26 cellular contexts compared by ENCODE assay signal in genomic region chr10:30357806-30358205, GRCh38. TPM values are rescaled to one million over a fixed set of nuclear protein-coding genes. Genes with fewer than 3 reads are reported as not detected.
DNase-seq lines count a peak whose midpoint lies in the region; ATAC-seq, FAIRE-seq and TF ChIP-seq lines count a peak whose summit lies in the region.
"Had no signal": no experiment of that assay in that cellular context is flagged by ENCODE, and none has a peak within 500 bp of the region (broad histone marks: within the 10 kb centered on the region; RNA-seq: fewer than 3 reads in every experiment).

No MANE protein-coding gene starts in this region.

- H3K9me3 ChIP-seq in neuronal stem cell (replicated peaks in 1 of 2; ENCODE audit: control insufficient read depth in 2 of 2, insufficient read depth in 1 of 2, low read depth in 1 of 2, low read length in 2 of 2) (no peaks in the 10 kb centered on the region), Peyer's patch (no peaks in the 10 kb centered on the region), HepG2 (ENCODE audit: low read length) (no peaks in the 10 kb centered on the region)
- H3K9me3 ChIP-seq: BLaER1, Caco-2 had no signal

- intact Hi-C loops in activated CD4-positive, alpha-beta T cell treated with anti-CD3 and anti-CD28 coated beads, Interleukin-2, amount 10 ng/mL, durations not matched to agents 24 days and 14 days (cut with micrococcal nuclease), result no loop called here
- intact Hi-C loops in activated CD4-positive, alpha-beta T cell treated with anti-CD3 and anti-CD28 coated beads for 36 hours (cut with DNase I, micrococcal nuclease), result no loop called here
- intact Hi-C loops in HepG2 (cut with micrococcal nuclease; ENCODE audit: unreplicated experiment), result no loop called here

- peaks cover 1% of the 10 kb centered on the region for H3K79me1 ChIP-seq in neuronal stem cell (ENCODE audit: low read depth, low read length)

- TF ChIP-seq EP300 in HepG2 (IDR thresholded peaks at IDR 0.05; ENCODE audit: low read depth in 2 of 2, low read length in 2 of 2), result no peak
- TF ChIP-seq EP300 in HepG2 (CRISPR knock-in tag; IDR thresholded peaks at IDR 0.05; ENCODE audit: borderline replicate concordance), result no peak

- H3K4me2 ChIP-seq in neuronal stem cell (ENCODE audit: insufficient read depth, low read length, poor library complexity, severe bottlenecking) (no peak overlapping the region), HepG2 (ENCODE audit: low read depth, low read length) (no peak overlapping the region)
- H3K4me2 ChIP-seq: BLaER1 had no signal

- no peaks in the 10 kb centered on the region for H3K36me3 Mint-ChIP-seq in activated CD4-positive, alpha-beta T cell treated with anti-CD3 and anti-CD28 coated beads, Interleukin-2, amount 10 ng/mL, durations not matched to agents 24 days and 14 days (ENCODE audit: low read depth)
- no peaks in the 10 kb centered on the region for H3K36me3 Mint-ChIP-seq in activated CD4-positive, alpha-beta T cell treated with anti-CD3 and anti-CD28 coated beads for 36 hours (ENCODE audit: low read depth)
- H3K36me3 Mint-ChIP-seq: CD4-positive, CD25-positive, alpha-beta regulatory T cell; CD8-positive, alpha-beta T cell had no signal

- H3K27me3 Mint-ChIP-seq in activated CD4-positive, alpha-beta T cell treated with anti-CD3 and anti-CD28 coated beads, Interleukin-2, amount 10 ng/mL, durations not matched to agents 24 days and 14 days, result peaks cover 25% of the 10 kb centered on the region
- no peaks in the 10 kb centered on the region for H3K27me3 Mint-ChIP-seq in activated CD4-positive, alpha-beta T cell treated with anti-CD3 and anti-CD28 coated beads for 36 hours

- H3K4me3 ChIP-seq in neuronal stem cell (ENCODE audit: low read length in 2 of 2) (no peak overlapping the region), Peyer's patch (no peak overlapping the region), HepG2 (replicated peaks in 1 of 3; ENCODE audit: insufficient read depth in 1 of 3, low read depth in 2 of 3, low read length in 3 of 3) (no peak overlapping the region)
- H3K4me3 ChIP-seq: BLaER1, GM12878, GM23248 had no signal

- no peak for ATAC-seq in activated CD4-positive, alpha-beta T cell treated with anti-CD3 and anti-CD28 coated beads for 36 hours
- ATAC-seq in HepG2, result no peak
- ATAC-seq: CD8-positive, alpha-beta T cell; GM12878; HCT116 had no signal

- H3K9ac ChIP-seq in neuronal stem cell (ENCODE audit: low read depth, low read length, poor library complexity), result no peak overlapping the region
- no peak overlapping the region for H3K9ac ChIP-seq in HepG2 (ENCODE audit: insufficient read depth, low read depth, low read length)
- H3K9ac ChIP-seq: BLaER1, GM23248 had no signal

- H2AK5ac ChIP-seq in neuronal stem cell (ENCODE audit: low read depth, low read length), result no peak overlapping the region

- H3K4ac ChIP-seq in neuronal stem cell (ENCODE audit: low read length), result no peak overlapping the region

- FAIRE-seq in HepG2 (lab: Jason Lieb, UNC), result no peak
- FAIRE-seq: A204.1, D721Med, GM12878, GM19239 had no signal

- H4K20me1 ChIP-seq in HepG2 (ENCODE audit: insufficient read depth, low read length), result no peaks in the 10 kb centered on the region
- H4K20me1 ChIP-seq: BLaER1 had no signal

- CTCF ChIA-PET in activated CD4-positive, alpha-beta T cell treated with anti-CD3 and anti-CD28 coated beads for 36 hours (lab: Charles Lee), result interaction anchor here (1.5 to 3.0 kb wide), 2 partner anchors 10 to 233 kb away, joined by 4 to 22 read pairs; no protein-coding TSS in a partner anchor
- CTCF ChIA-PET in HepG2 (lab: Yijun Ruan, JAX; ENCODE audit: low intra/inter-chr PET ratio, low total read pairs), result no interaction called here
- CTCF ChIA-PET in RWPE1 (lab: Yijun Ruan, JAX), result interaction anchor here (2.0 kb wide), 1 partner anchor 10 kb away, joined by 6 read pairs; no protein-coding TSS in a partner anchor

- no peak overlapping the region for H3K23ac ChIP-seq in neuronal stem cell (ENCODE audit: low read depth, low read length, poor library complexity)

- H3K14ac ChIP-seq in neuronal stem cell (ENCODE audit: low read length), result peak overlapping the region; percentile 2

- no peak for TF ChIP-seq CTCF in Peyer's patch (IDR thresholded peaks at IDR 0.05)
- no peak for TF ChIP-seq CTCF in HepG2 (CRISPR knock-in tag; IDR thresholded peaks at IDR 0.05)
- no peak for TF ChIP-seq CTCF in RWPE1 (conservative IDR thresholded peaks at IDR 0.05; ENCODE audit: low read depth)

- no peak overlapping the region for H2BK120ac ChIP-seq in neuronal stem cell (ENCODE audit: low read depth, low read length)

- no TSS peak for BruUV-seq in HepG2 (replicated peaks; lab: Mats Ljungman, UMichigan)

- H3K4me1 ChIP-seq in neuronal stem cell (ENCODE audit: control insufficient read depth in 2 of 2, insufficient read depth in 1 of 2, low read depth in 1 of 2, low read length in 2 of 2) (peaks cover 0 to 3% of the 10 kb centered on the region in 2 donors), Peyer's patch (peaks cover 0 to 10% (median 0%) of the 10 kb centered on the region in 4 donors), HepG2 (ENCODE audit: insufficient read depth, low read length) (peaks cover 5% of the 10 kb centered on the region)
- H3K4me1 ChIP-seq: BLaER1, Caco-2 had no signal

- H3K4me1 Mint-ChIP-seq in activated CD4-positive, alpha-beta T cell treated with anti-CD3 and anti-CD28 coated beads, Interleukin-2, amount 10 ng/mL, durations not matched to agents 24 days and 14 days, result peaks cover 6% of the 10 kb centered on the region
- H3K4me1 Mint-ChIP-seq in activated CD4-positive, alpha-beta T cell treated with anti-CD3 and anti-CD28 coated beads for 36 hours, result peaks cover 3% of the 10 kb centered on the region

- H3K27ac ChIP-seq in neuronal stem cell (replicated peaks; ENCODE audit: low read length) (no peak overlapping the region), Peyer's patch (no peak overlapping the region), HepG2 (ENCODE audit: extremely low read length, insufficient read depth, low read length) (no peak overlapping the region), RWPE1 (no peak overlapping the region)
- H3K27ac ChIP-seq: 22Rv1, BLaER1, C4-2B, GM23248 had no signal

- H3K27me3 ChIP-seq in neuronal stem cell (ENCODE audit: control insufficient read depth in 3 of 3, insufficient read depth in 3 of 3, low read depth in 1 of 3, low read length in 3 of 3) (peaks cover 0 to 22% (median 0%) of the 10 kb centered on the region in 3 experiments), Peyer's patch (no peaks in the 10 kb centered on the region), HepG2 (ENCODE audit: control insufficient read depth in 1 of 2, insufficient read depth in 2 of 2, low read length in 2 of 2) (0 out of 5 replicates have a peak, but pooled peaks cover 0 to 4% of the 10 kb centered on the region in 2 experiments)
- H3K27me3 ChIP-seq: BLaER1 had no signal

- H2BK15ac ChIP-seq in neuronal stem cell (ENCODE audit: low read length), result no peak overlapping the region

- no peaks in the 10 kb centered on the region for H3K79me2 ChIP-seq in HepG2 (ENCODE audit: insufficient read depth, low read length)

- POLR2A ChIA-PET in activated CD4-positive, alpha-beta T cell treated with anti-CD3 and anti-CD28 coated beads for 36 hours (lab: Charles Lee), result no interaction called here
- POLR2A ChIA-PET in HepG2 (lab: Yijun Ruan, JAX), result no interaction called here
- POLR2A ChIA-PET in RWPE1 (lab: Yijun Ruan, JAX; ENCODE audit: low non-redundant PET), result no interaction called here

- H2BK12ac ChIP-seq in neuronal stem cell (ENCODE audit: low read length), result no peak overlapping the region

- no peak overlapping the region for H4K8ac ChIP-seq in neuronal stem cell (ENCODE audit: low read depth, low read length)

- H4K91ac ChIP-seq in neuronal stem cell (ENCODE audit: low read depth, low read length, poor library complexity), result no peak overlapping the region

- no peak for TF ChIP-seq POLR2A in Peyer's patch (IDR thresholded peaks at IDR 0.05)
- TF ChIP-seq POLR2A in HepG2 (IDR thresholded peaks at IDR 0.05; ENCODE audit: insufficient read depth in 1 of 2, low read depth in 2 of 2, low read length in 2 of 2), result no peak

- no peak overlapping the region for H3K18ac ChIP-seq in neuronal stem cell (ENCODE audit: low read length)

- no peaks in the 10 kb centered on the region for H3K36me3 ChIP-seq in neuronal stem cell (replicated peaks in 1 of 2; ENCODE audit: control insufficient read depth in 2 of 2, insufficient read depth in 2 of 2, low read length in 2 of 2)
- no peaks in the 10 kb centered on the region for H3K36me3 ChIP-seq in Peyer's patch
- no peaks in the 10 kb centered on the region for H3K36me3 ChIP-seq in HepG2 (replicated peaks in 1 of 2; ENCODE audit: control insufficient read depth in 1 of 2, insufficient read depth in 2 of 2, low read length in 2 of 2)
- H3K36me3 ChIP-seq: BLaER1 had no signal

- no peak overlapping the region for H2BK5ac ChIP-seq in neuronal stem cell (ENCODE audit: low read length)

- no peak for TF ChIP-seq RAD21 in HepG2 (CRISPR knock-in tag; IDR thresholded peaks at IDR 0.05)

- WGBS in neuronal stem cell (ENCODE audit: extremely low coverage in 2 of 2, insufficient read length in 2 of 2, insufficient replicate concordance in 1 of 2), 2 donors, result no CpG with 5 or more reads among the region's 4 CpGs
- whole genome bisulfite sequencing in HepG2 (ENCODE audit: low lambda C conversion rate), result no CpG with 5 or more reads among the region's 4 CpGs

- H2AFZ ChIP-seq in neuronal stem cell (ENCODE audit: low read length) (no peak overlapping the region), HepG2 (ENCODE audit: low read length) (no peak overlapping the region)
- H2AFZ ChIP-seq: GM23248 had no signal

- no peaks in the 10 kb centered on the region for H3K9me3 Mint-ChIP-seq in activated CD4-positive, alpha-beta T cell treated with anti-CD3 and anti-CD28 coated beads, Interleukin-2, amount 10 ng/mL, durations not matched to agents 24 days and 14 days
- no peaks in the 10 kb centered on the region for H3K9me3 Mint-ChIP-seq in activated CD4-positive, alpha-beta T cell treated with anti-CD3 and anti-CD28 coated beads for 36 hours (ENCODE audit: low read depth)
- H3K9me3 Mint-ChIP-seq: CD4-positive, CD25-positive, alpha-beta regulatory T cell; CD8-positive, alpha-beta T cell; H9 had no signal

- DNase-seq in activated CD4-positive, alpha-beta T cell treated with anti-CD3 and anti-CD28 coated beads, Interleukin-2, amount 10 ng/mL, durations not matched to agents 24 days and 14 days, result peak; percentile 53
- no peak for DNase-seq in activated CD4-positive, alpha-beta T cell treated with anti-CD3 and anti-CD28 coated beads for 36 hours
- DNase-seq in activated effector memory CD4-positive, alpha-beta T cell treated with anti-CD3 and anti-CD28 coated beads, Interleukin-2, amount 50 U/mL, for 16 hours, result peak; percentile 53
- DNase-seq in activated effector memory CD4-positive, alpha-beta T cell treated with Interleukin-2 at 50 U/mL for 16 hours, result no peak
- DNase-seq in neuronal stem cell (ENCODE audit: low spot score), result no peak
- no peak for DNase-seq in Peyer's patch
- no peak for DNase-seq in HepG2 (ENCODE audit: low spot score)
- DNase-seq in RWPE1 (ENCODE audit: low spot score), result no peak
- DNase-seq: Caco-2; CD4-positive, CD25-positive, alpha-beta regulatory T cell; DMS 273 treated with DMSO at 0.1 percent for 48 hours; DMS79; EL; GDM1; GM23248; H9 had no signal

- no peak overlapping the region for H3K4me3 Mint-ChIP-seq in activated CD4-positive, alpha-beta T cell treated with anti-CD3 and anti-CD28 coated beads, Interleukin-2, amount 10 ng/mL, durations not matched to agents 24 days and 14 days
- no peak overlapping the region for H3K4me3 Mint-ChIP-seq in activated CD4-positive, alpha-beta T cell treated with anti-CD3 and anti-CD28 coated beads for 36 hours
- H3K4me3 Mint-ChIP-seq: B cell; CD8-positive, alpha-beta T cell; H9 had no signal

- in situ Hi-C loops in HepG2 (cut with HindIII; ENCODE audit: extremely low pct_ligation_motif_present, low pct_unique_long_range_greater_than_20kb), result no loop called here

- no peak overlapping the region for H3K27ac Mint-ChIP-seq in activated CD4-positive, alpha-beta T cell treated with anti-CD3 and anti-CD28 coated beads, Interleukin-2, amount 10 ng/mL, durations not matched to agents 24 days and 14 days
- no peak overlapping the region for H3K27ac Mint-ChIP-seq in activated CD4-positive, alpha-beta T cell treated with anti-CD3 and anti-CD28 coated beads for 36 hours
- H3K27ac Mint-ChIP-seq: B cell; CD4-positive, CD25-positive, alpha-beta regulatory T cell; CD8-positive, alpha-beta T cell had no signal

RNA-seq across cellular contexts. Expression of gene MTPAP, which starts 8.7 kb away (rescaled TPM):
- total RNA-seq in activated CD4-positive, alpha-beta T cell treated with anti-CD3 and anti-CD28 coated beads, Interleukin-2, amount 10 ng/mL, durations not matched to agents 24 days and 14 days, result 56.9 and 60.5 TPM in 2 replicates
- total RNA-seq in activated CD4-positive, alpha-beta T cell treated with anti-CD3 and anti-CD28 coated beads for 36 hours, result 10 to 100 TPM; 38.1 to 39.6 TPM
- polyA plus RNA-seq in neuronal stem cell (2013, experiment 1 of 2), result 15.9 TPM
- polyA plus RNA-seq in neuronal stem cell (2013, experiment 2 of 2), result 16.9 TPM
- total RNA-seq in Peyer's patch (10 to 100 TPM; 12.1 to 30.5 (median 17.0) TPM), HepG2 (2016; rRNA removed; fragmentation: Illumina TruSeq; extraction: Trizol) (31.0 and 42.4 TPM in 2 replicates)
- 19.8 and 20.0 TPM in 2 replicates for total RNA-seq in HepG2 (2016; cell fraction: cytosol; rRNA removed; fragmentation: Illumina TruSeq; extraction: Trizol; ENCODE audit: low read depth)
- total RNA-seq in HepG2 (2016; cell fraction: insoluble cytoplasmic fraction; rRNA removed; fragmentation: Illumina TruSeq; extraction: Trizol), result 33.3 and 39.6 TPM in 2 replicates
- 40.8 and 45.4 TPM in 2 replicates for total RNA-seq in HepG2 (2016; cell fraction: membrane; rRNA removed; fragmentation: Illumina TruSeq; extraction: Trizol)
- 24.1 and 24.9 TPM in 2 replicates for total RNA-seq in HepG2 (2016; cell fraction: nucleus; rRNA removed; fragmentation: Illumina TruSeq; extraction: Trizol)
- polyA plus RNA-seq in HepG2 (2011; rRNA removed), result 9.4 and 10.0 TPM in 2 replicates
- polyA plus RNA-seq in HepG2 (2011; cell fraction: cytosol; rRNA removed), result 3.6 and 5.5 TPM in 2 replicates
- polyA plus RNA-seq in HepG2 (2011; cell fraction: nucleus; rRNA removed), result 4.6 and 6.1 TPM in 2 replicates
- 13.2 and 15.9 TPM in 2 replicates for polyA plus RNA-seq in HepG2 (2012)
- polyA plus RNA-seq in HepG2 (2016; cell fraction: cytosol; fragmentation: Illumina TruSeq; extraction: Trizol; ENCODE audit: low read depth), result 7.6 and 8.0 TPM in 2 replicates
- polyA plus RNA-seq in HepG2 (2016; cell fraction: insoluble cytoplasmic fraction; fragmentation: Illumina TruSeq; extraction: Trizol; ENCODE audit: low read depth), result 20.6 and 21.5 TPM in 2 replicates
- 11.0 TPM in 2 replicates for polyA plus RNA-seq in HepG2 (2016; cell fraction: membrane; fragmentation: Illumina TruSeq; extraction: Trizol; ENCODE audit: low read depth)
- 26.2 and 26.7 TPM in 2 replicates for polyA plus RNA-seq in HepG2 (2016; cell fraction: nucleus; fragmentation: Illumina TruSeq; extraction: Trizol; ENCODE audit: insufficient read depth, low read depth)
- polyA minus RNA-seq in HepG2 (2011; rRNA and poly(A)+ RNA removed; ENCODE audit: low replicate concordance), result 1.9 and 8.7 TPM in 2 replicates
- 8.4 and 9.1 TPM in 2 replicates for polyA minus RNA-seq in HepG2 (2011; cell fraction: cytosol; rRNA and poly(A)+ RNA removed)
- 9.8 and 14.2 TPM in 2 replicates for polyA minus RNA-seq in HepG2 (2011; cell fraction: nucleus; rRNA and poly(A)+ RNA removed)

Comparison
In these comparisons a context has a peak if more than half of its experiments do, and no peak if none do; other contexts are left out.
1. DNase-seq: peak in activated CD4-positive, alpha-beta T cell treated with anti-CD3 and anti-CD28 coated beads, Interleukin-2, amount 10 ng/mL, durations not matched to agents 24 days and 14 days (single experiment) and activated effector memory CD4-positive, alpha-beta T cell treated with anti-CD3 and anti-CD28 coated beads, Interleukin-2, amount 50 U/mL, for 16 hours (single experiment); none in activated CD4-positive, alpha-beta T cell treated with anti-CD3 and anti-CD28 coated beads for 36 hours (single experiment), activated effector memory CD4-positive, alpha-beta T cell treated with Interleukin-2 at 50 U/mL for 16 hours (single experiment), neuronal stem cell (single experiment), Peyer's patch (0 of 3), HepG2 (single experiment) and RWPE1 (single experiment).